Comparison of ENCODE assay signal across 8 cellular contexts in the genomic region with DNA sequence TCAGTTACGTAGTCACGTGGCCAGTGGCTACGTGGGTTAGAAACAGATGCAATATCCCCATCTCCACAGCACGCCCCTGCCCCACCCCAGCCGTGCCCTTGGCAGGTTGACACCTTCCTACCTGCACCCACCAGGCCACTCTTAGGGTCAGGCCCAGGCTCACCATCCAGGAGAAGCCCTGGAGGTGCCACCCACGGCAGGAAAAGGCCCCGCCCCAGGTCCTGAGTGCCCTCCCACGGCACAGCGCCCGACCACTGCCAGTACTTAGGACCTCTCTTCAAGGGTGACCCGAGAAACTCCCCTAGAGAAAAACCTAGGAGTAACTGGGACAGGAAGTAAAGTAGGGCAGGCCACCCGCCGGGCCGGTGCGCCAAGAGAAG. TPM values are rescaled to one million over a fixed set of nuclear protein-coding genes. Genes with fewer than 3 reads are reported as not detected.
A peak's percentile ranks its signal among the peaks of the same experiment; 100 is the strongest.
DNase-seq lines count a peak whose midpoint lies in the region; ATAC-seq and TF ChIP-seq lines count a peak whose summit lies in the region.

No MANE protein-coding gene starts in this region.

- no peaks in the 10 kb centered on the region for H3K27me3 ChIP-seq in iPS-20b (ENCODE audit: insufficient read depth, low read length)
- no peaks in the 10 kb centered on the region for H3K27me3 ChIP-seq in thoracic aorta (replicated peaks; ENCODE audit: insufficient read depth)

- no peak for ATAC-seq in thoracic aorta (ENCODE audit: insufficient number of reproducible peaks, low FRiP score, low read depth)
- ATAC-seq in GM19395 (IDR thresholded peaks at IDR 0.05; ENCODE audit: unreplicated experiment): no peak

- H3K36me3 Mint-ChIP-seq in activated CD4-positive, alpha-beta T cell treated with anti-CD3 and anti-CD28 coated beads, Interleukin-2, amount 10 ng/mL, durations not matched to agents 7 days and 5 days (ENCODE audit: low read depth): peaks cover 25% of the 10 kb centered on the region
- H3K36me3 Mint-ChIP-seq in activated CD4-positive, alpha-beta memory T cell treated with anti-CD3 and anti-CD28 coated beads, Interleukin-2, amount 10 ng/mL, durations not matched to agents 7 days and 5 days (ENCODE audit: low read depth): peaks cover 38% of the 10 kb centered on the region

- no peaks in the 10 kb centered on the region for H3K27me3 Mint-ChIP-seq in activated CD4-positive, alpha-beta T cell treated with anti-CD3 and anti-CD28 coated beads, Interleukin-2, amount 10 ng/mL, durations not matched to agents 7 days and 5 days
- H3K27me3 Mint-ChIP-seq in activated CD4-positive, alpha-beta memory T cell treated with anti-CD3 and anti-CD28 coated beads, Interleukin-2, amount 10 ng/mL, durations not matched to agents 7 days and 5 days: no peaks in the 10 kb centered on the region

- H3K36me3 ChIP-seq in iPS-20b (ENCODE audit: insufficient read depth, low read depth, low read length): peaks cover 51% of the 10 kb centered on the region
- peaks cover 36% of the 10 kb centered on the region for H3K36me3 ChIP-seq in thoracic aorta

- TF ChIP-seq CTCF in thoracic aorta (IDR thresholded peaks at IDR 0.05): no peak

- DNase-seq in activated CD4-positive, alpha-beta T cell treated with anti-CD3 and anti-CD28 coated beads, Interleukin-2, amount 10 ng/mL, durations not matched to agents 7 days and 5 days: no peak
- no peak for DNase-seq in activated CD4-positive, alpha-beta T cell treated with anti-CD3 and anti-CD28 coated beads, Interleukin-2, amount 50 U/mL, for 4 hours
- no peak for DNase-seq in activated CD4-positive, alpha-beta memory T cell treated with anti-CD3 and anti-CD28 coated beads, Interleukin-2, amount 10 ng/mL, durations not matched to agents 7 days and 5 days
- DNase-seq in thoracic aorta (ENCODE audit: low spot score) (no peak), NCI-H2196 (lab: John Stamatoyannopoulos, UW; ENCODE audit: unreplicated experiment) (no peak)
- no peak for DNase-seq in stimulated activated CD4-positive, alpha-beta T cell treated with anti-CD3 and anti-CD28 coated beads, Interleukin-4, amount 100 ng/mL, for 1 hour

- H3K4me3 Mint-ChIP-seq in activated CD4-positive, alpha-beta T cell treated with anti-CD3 and anti-CD28 coated beads, Interleukin-2, amount 10 ng/mL, durations not matched to agents 7 days and 5 days: peak overlapping the region; percentile 93
- peak overlapping the region; percentile 85 for H3K4me3 Mint-ChIP-seq in activated CD4-positive, alpha-beta memory T cell treated with anti-CD3 and anti-CD28 coated beads, Interleukin-2, amount 10 ng/mL, durations not matched to agents 7 days and 5 days

- H3K4me1 ChIP-seq in iPS-20b (ENCODE audit: insufficient read depth, low read length) (no peaks in the 10 kb centered on the region), thoracic aorta (ENCODE audit: control insufficient read depth in 1 of 2, low read depth in 2 of 2) (peaks cover 9 to 26% of the 10 kb centered on the region in 2 donors)

- peak overlapping the region; percentile 32; the same call in 1 of the 2 replicates for H3K9ac ChIP-seq in iPS-20b (ENCODE audit: low read depth, low read length)

- CTCF ChIA-PET in activated CD4-positive, alpha-beta T cell treated with anti-CD3 and anti-CD28 coated beads, Interleukin-2, amount 10 ng/mL, durations not matched to agents 7 days and 5 days (lab: Charles Lee): interaction anchor here (0.9 kb wide), 1 partner anchor 9 kb away, joined by 4 read pairs; no protein-coding TSS in a partner anchor
- CTCF ChIA-PET in activated CD4-positive, alpha-beta memory T cell treated with anti-CD3 and anti-CD28 coated beads, Interleukin-2, amount 10 ng/mL, durations not matched to agents 7 days and 5 days (lab: Charles Lee): interaction anchor here (0.9 kb wide), 1 partner anchor 102 kb away, joined by 5 read pairs; no protein-coding TSS in a partner anchor

- H3K4me1 Mint-ChIP-seq in activated CD4-positive, alpha-beta T cell treated with anti-CD3 and anti-CD28 coated beads, Interleukin-2, amount 10 ng/mL, durations not matched to agents 7 days and 5 days: peaks cover 29% of the 10 kb centered on the region
- peaks cover 33% of the 10 kb centered on the region for H3K4me1 Mint-ChIP-seq in activated CD4-positive, alpha-beta memory T cell treated with anti-CD3 and anti-CD28 coated beads, Interleukin-2, amount 10 ng/mL, durations not matched to agents 7 days and 5 days

- peak overlapping the region; percentile 70 for H3K27ac Mint-ChIP-seq in activated CD4-positive, alpha-beta T cell treated with anti-CD3 and anti-CD28 coated beads, Interleukin-2, amount 10 ng/mL, durations not matched to agents 7 days and 5 days
- peak overlapping the region; percentile 81 for H3K27ac Mint-ChIP-seq in activated CD4-positive, alpha-beta memory T cell treated with anti-CD3 and anti-CD28 coated beads, Interleukin-2, amount 10 ng/mL, durations not matched to agents 7 days and 5 days

- peak overlapping the region; percentile 79; the same call in 1 of the 2 replicates for H3K4me3 ChIP-seq in iPS-20b (ENCODE audit: low read length)
- H3K4me3 ChIP-seq in thoracic aorta: peak overlapping the region; percentile 92

- POLR2A ChIA-PET in activated CD4-positive, alpha-beta T cell treated with anti-CD3 and anti-CD28 coated beads, Interleukin-2, amount 10 ng/mL, durations not matched to agents 7 days and 5 days (lab: Charles Lee): no interaction called here
- POLR2A ChIA-PET in activated CD4-positive, alpha-beta memory T cell treated with anti-CD3 and anti-CD28 coated beads, Interleukin-2, amount 10 ng/mL, durations not matched to agents 7 days and 5 days (lab: Charles Lee): interaction anchor here (1.0 to 2.0 kb wide), 5 partner anchors 9 to 19 kb away, joined by 3 to 29 read pairs (median 4); a partner anchor contains a TSS

- H3K9me3 Mint-ChIP-seq in activated CD4-positive, alpha-beta T cell treated with anti-CD3 and anti-CD28 coated beads, Interleukin-2, amount 10 ng/mL, durations not matched to agents 7 days and 5 days: no peaks in the 10 kb centered on the region
- no peaks in the 10 kb centered on the region for H3K9me3 Mint-ChIP-seq in activated CD4-positive, alpha-beta memory T cell treated with anti-CD3 and anti-CD28 coated beads, Interleukin-2, amount 10 ng/mL, durations not matched to agents 7 days and 5 days

- no peak overlapping the region for H3K27ac ChIP-seq in iPS-20b (ENCODE audit: low read length)
- H3K27ac ChIP-seq in thoracic aorta: peak overlapping the region; percentile 22 to 92

- H3K9me3 ChIP-seq in iPS-20b (ENCODE audit: insufficient read depth, low read depth, low read length): no peaks in the 10 kb centered on the region
- no peaks in the 10 kb centered on the region for H3K9me3 ChIP-seq in thoracic aorta

RNA-seq across cellular contexts. Expression of a gene that starts 1.5 kb away (rescaled TPM):
- 10 to 100 TPM; 14.4 to 24.4 TPM for total RNA-seq in activated CD4-positive, alpha-beta T cell treated with anti-CD3 and anti-CD28 coated beads, Interleukin-2, amount 10 ng/mL, durations not matched to agents 7 days and 5 days
- 10 to 100 TPM; 17.8 to 18.9 TPM for total RNA-seq in activated CD4-positive, alpha-beta memory T cell treated with anti-CD3 and anti-CD28 coated beads, Interleukin-2, amount 10 ng/mL, durations not matched to agents 7 days and 5 days
- 1 to 10 TPM; 9.1 to 9.7 TPM for total RNA-seq in thoracic aorta

RNA-seq across cellular contexts. Expression of a gene that starts 7.5 kb away (rescaled TPM):
- 10 to 100 TPM; 38.6 to 44.1 TPM for total RNA-seq in activated CD4-positive, alpha-beta T cell treated with anti-CD3 and anti-CD28 coated beads, Interleukin-2, amount 10 ng/mL, durations not matched to agents 7 days and 5 days
- total RNA-seq in activated CD4-positive, alpha-beta memory T cell treated with anti-CD3 and anti-CD28 coated beads, Interleukin-2, amount 10 ng/mL, durations not matched to agents 7 days and 5 days: 10 to 100 TPM; 43.1 to 43.9 TPM
- total RNA-seq in thoracic aorta: 10 to 100 TPM; 32.4 to 79.3 TPM

RNA-seq across cellular contexts. Expression of a gene that starts 19.1 kb away (rescaled TPM):
- total RNA-seq in activated CD4-positive, alpha-beta T cell treated with anti-CD3 and anti-CD28 coated beads, Interleukin-2, amount 10 ng/mL, durations not matched to agents 7 days and 5 days: 100 to 1,000 TPM; 267 to 285 TPM
- 100 to 1,000 TPM; 368 to 376 TPM for total RNA-seq in activated CD4-positive, alpha-beta memory T cell treated with anti-CD3 and anti-CD28 coated beads, Interleukin-2, amount 10 ng/mL, durations not matched to agents 7 days and 5 days
- 100 to 1,000 TPM; 366 to 375 TPM for total RNA-seq in thoracic aorta

RNA-seq across cellular contexts. Expression of a gene that starts 38.5 kb away (rescaled TPM):
- total RNA-seq in activated CD4-positive, alpha-beta T cell treated with anti-CD3 and anti-CD28 coated beads, Interleukin-2, amount 10 ng/mL, durations not matched to agents 7 days and 5 days: 100 to 1,000 TPM; 207 to 260 TPM
- 100 to 1,000 TPM; 280 to 284 TPM for total RNA-seq in activated CD4-positive, alpha-beta memory T cell treated with anti-CD3 and anti-CD28 coated beads, Interleukin-2, amount 10 ng/mL, durations not matched to agents 7 days and 5 days
- 100 to 1,000 TPM; 252 to 422 TPM for total RNA-seq in thoracic aorta

RNA-seq across cellular contexts. Expression of a gene that starts 48.1 kb away (rescaled TPM):
- under 1 TPM; 0.40 to 0.62 TPM for total RNA-seq in activated CD4-positive, alpha-beta T cell treated with anti-CD3 and anti-CD28 coated beads, Interleukin-2, amount 10 ng/mL, durations not matched to agents 7 days and 5 days
- under 1 TPM; 0.38 to 0.55 TPM for total RNA-seq in activated CD4-positive, alpha-beta memory T cell treated with anti-CD3 and anti-CD28 coated beads, Interleukin-2, amount 10 ng/mL, durations not matched to agents 7 days and 5 days
- 1 to 10 TPM in 1 of 2 donors, under 1 TPM in 1; 0.95 to 3.6 TPM for total RNA-seq in thoracic aorta
